In genomic region chr2:98025481-98026037, GRCh38 we compare ENCODE assay signal across 18 cellular contexts. TPM values are rescaled to one million over a fixed set of nuclear protein-coding genes. Genes with fewer than 3 reads are reported as not detected.
DNase-seq lines count a peak whose midpoint lies in the region; ATAC-seq and TF ChIP-seq lines count a peak whose summit lies in the region.
"Had no signal": no experiment of that assay in that cellular context is flagged by ENCODE, and none has a peak within 500 bp of the region (broad histone marks: within the 10 kb centered on the region; RNA-seq: fewer than 3 reads in every experiment).

No MANE protein-coding gene starts in this region.

- BruUV-seq in mammary epithelial cell (replicated peaks; lab: Mats Ljungman, UMichigan): no TSS peak

- H3K79me2 ChIP-seq in mammary epithelial cell (ENCODE audit: insufficient read depth, low read length): no peaks in the 10 kb centered on the region

- H3K9me3 ChIP-seq in mammary epithelial cell (replicated peaks; ENCODE audit: insufficient read depth, low read length): no peaks in the 10 kb centered on the region
- no peaks in the 10 kb centered on the region for H3K9me3 ChIP-seq in breast epithelium
- H3K9me3 ChIP-seq in testis: no peaks in the 10 kb centered on the region
- H3K9me3 ChIP-seq: adrenal gland, vagina had no signal

- H3K4me1 ChIP-seq in mammary epithelial cell (ENCODE audit: insufficient read depth, low read length): no peaks in the 10 kb centered on the region
- H3K4me1 ChIP-seq in breast epithelium: no peaks in the 10 kb centered on the region
- H3K4me1 ChIP-seq in testis: peaks cover 4% of the 10 kb centered on the region
- H3K4me1 ChIP-seq: vagina had no signal

- H3K4me2 ChIP-seq in mammary epithelial cell (ENCODE audit: insufficient read depth, low read depth, low read length): no peak overlapping the region

- no peak overlapping the region for H3K27ac ChIP-seq in mammary epithelial cell (ENCODE audit: insufficient read depth, low read depth, low read length)
- no peak overlapping the region for H3K27ac ChIP-seq in breast epithelium
- no peak overlapping the region for H3K27ac ChIP-seq in testis
- H3K27ac ChIP-seq: adrenal gland, GM23248, vagina had no signal

- CTCF ChIA-PET in mammary epithelial cell (lab: Charles Lee; ENCODE audit: low non-redundant PET): no interaction called here

- H3K27me3 ChIP-seq in mammary epithelial cell (ENCODE audit: insufficient read depth, low read length): no peaks in the 10 kb centered on the region
- no peaks in the 10 kb centered on the region for H3K27me3 ChIP-seq in breast epithelium
- no peaks in the 10 kb centered on the region for H3K27me3 ChIP-seq in testis
- H3K27me3 ChIP-seq: adrenal gland, dorsolateral prefrontal cortex, vagina had no signal

- in situ Hi-C loops in mammary epithelial cell (cut with MboI; ENCODE audit: low sequenced_read_pairs in 2 of 2): no loop called here

- H2AFZ ChIP-seq in mammary epithelial cell (ENCODE audit: low read depth, low read length): no peak overlapping the region

- dilution Hi-C loops in mammary epithelial cell (cut with HindIII; ENCODE audit: low sequenced_read_pairs): no loop called here

- ATAC-seq in HG02798 (IDR thresholded peaks at IDR 0.05; ENCODE audit: poor library complexity, unreplicated experiment): no peak
- no peak for ATAC-seq in GM18519 (IDR thresholded peaks at IDR 0.05; ENCODE audit: low FRiP score, unreplicated experiment)

- H4K20me1 ChIP-seq in mammary epithelial cell (ENCODE audit: insufficient read depth, low read length): no peaks in the 10 kb centered on the region

- TF ChIP-seq CTCF in mammary epithelial cell (conservative IDR thresholded peaks at IDR 0.05 in 1 of 2, IDR thresholded peaks at IDR 0.05 in 1 of 2; ENCODE audit: extremely low read depth in 1 of 2, insufficient read depth in 1 of 2, low read depth in 1 of 2, low read length in 2 of 2) (peak; percentile 23 to 26), breast epithelium (IDR thresholded peaks at IDR 0.05) (no peak), epithelial cell of esophagus (IDR thresholded peaks at IDR 0.05; ENCODE audit: insufficient read depth, low read depth, low read length, missing control alignments) (peak; percentile 35), testis (IDR thresholded peaks at IDR 0.05) (peak in 1 of 3 experiments; percentile 26)

- no peak for TF ChIP-seq POLR2A in breast epithelium (IDR thresholded peaks at IDR 0.05)
- TF ChIP-seq POLR2A in testis (IDR thresholded peaks at IDR 0.05): no peak

- no peak overlapping the region for H3K9ac ChIP-seq in mammary epithelial cell (ENCODE audit: insufficient read depth, low read length)
- H3K9ac ChIP-seq: GM23248 had no signal

- H3K4me3 ChIP-seq in mammary epithelial cell (replicated peaks in 1 of 3; ENCODE audit: insufficient read depth in 1 of 3, low read depth in 2 of 3, low read length in 3 of 3) (no peak overlapping the region), breast epithelium (no peak overlapping the region), epithelial cell of esophagus (ENCODE audit: low read length) (no peak overlapping the region), testis (no peak overlapping the region)
- H3K4me3 ChIP-seq: adrenal gland, skin epidermis, vagina had no signal

- DNase-seq in mammary epithelial cell (no peak), breast epithelium (ENCODE audit: low spot score in 2 of 2) (no peak), NCI-H69 (lab: John Stamatoyannopoulos, UW) (peak; percentile 2), epithelial cell of esophagus (ENCODE audit: low read depth) (peak; percentile 14), amniotic stem cell (lab: John Stamatoyannopoulos, UW) (no peak), testis (no peak)
- DNase-seq: ACHN; adrenal gland; dorsolateral prefrontal cortex; EL; GM23248; NCI-H1436; posterior cingulate gyrus; stimulated activated CD4-positive, alpha-beta T cell treated with anti-CD3 and anti-CD28 coated beads, Interleukin-4, amount 100 ng/mL, for 4 hours had no signal

- intact Hi-C loops in mammary epithelial cell (cut with micrococcal nuclease): no loop called here
- intact Hi-C loops in breast epithelium (cut with DNase I; ENCODE audit: low total_unique reads): no loop called here
- intact Hi-C loops in testis (cut with DNase I; ENCODE audit: low total_unique reads): no loop called here

- H3K36me3 ChIP-seq in mammary epithelial cell (ENCODE audit: insufficient read depth, low read length) (no peaks in the 10 kb centered on the region), breast epithelium (no peaks in the 10 kb centered on the region), testis (ENCODE audit: low read depth, missing control alignments) (no peaks in the 10 kb centered on the region)
- H3K36me3 ChIP-seq: adrenal gland, vagina had no signal

RNA-seq across cellular contexts. Expression of gene TMEM131, which starts 29.8 kb away (rescaled TPM):
- total RNA-seq in mammary epithelial cell (10 to 100 TPM; 66.2 to 67.9 TPM), breast epithelium (10 to 100 TPM; 30.6 to 47.4 (median 41.3) TPM), testis (10 to 100 TPM; 49.6 to 54.8 TPM)
- polyA plus RNA-seq in mammary epithelial cell (19.7 TPM), testis (ENCODE audit: insufficient read depth, low read depth, low replicate concordance) (35.0 TPM)
- 147 TPM for polyA minus RNA-seq in mammary epithelial cell

Comparison
In these comparisons a context has a peak if more than half of its experiments do, and no peak if none do; other contexts are left out.
1. CTCF ChIP-seq: peak in mammary epithelial cell (2 of 2) and epithelial cell of esophagus (single experiment); none in breast epithelium (0 of 3).
2. DNase-seq: peak in NCI-H69 (single experiment) and epithelial cell of esophagus (single experiment); none in mammary epithelial cell (single experiment), breast epithelium (0 of 2), amniotic stem cell (single experiment) and testis (single experiment).